Comparison of ENCODE assay signal across 9 cellular contexts in the genomic region with DNA sequence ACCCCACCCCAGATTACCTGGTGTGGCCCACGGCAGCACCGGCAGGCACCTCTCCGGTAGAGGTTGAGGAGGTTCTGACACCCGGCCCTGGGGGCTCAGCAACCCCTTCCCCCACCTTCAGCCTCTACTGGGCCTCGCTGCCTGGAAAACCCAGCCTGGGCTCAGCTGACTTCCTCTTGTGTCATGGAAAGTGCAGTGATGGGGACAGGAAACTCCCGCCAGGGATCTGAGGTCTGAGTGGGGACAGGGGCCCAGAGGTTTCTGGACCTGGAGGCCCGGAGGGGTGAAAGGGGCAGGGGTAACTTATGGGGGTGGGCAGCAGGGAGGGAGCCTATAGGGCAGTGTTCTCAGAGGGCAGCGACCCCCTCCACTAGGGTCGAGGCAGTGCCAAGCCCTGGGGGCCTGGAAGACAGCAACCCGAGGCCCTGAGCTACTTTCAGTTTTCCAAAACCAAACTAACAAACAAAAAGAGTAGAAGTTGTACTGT. TPM values are rescaled to one million over a fixed set of nuclear protein-coding genes. Genes with fewer than 3 reads are reported as not detected.
DNase-seq lines count a peak whose midpoint lies in the region; ATAC-seq, FAIRE-seq and TF ChIP-seq lines count a peak whose summit lies in the region.
"Had no signal": no experiment of that assay in that cellular context is flagged by ENCODE, and none has a peak within 500 bp of the region (broad histone marks: within the 10 kb centered on the region; RNA-seq: fewer than 3 reads in every experiment).

No MANE protein-coding gene starts in this region.

- no peak overlapping the region for H2AFZ ChIP-seq in mammary epithelial cell (ENCODE audit: low read depth, low read length)

- CTCF ChIA-PET in HEK293T (lab: Yijun Ruan, JAX) (no interaction called here), mammary epithelial cell (lab: Charles Lee; ENCODE audit: low non-redundant PET) (no interaction called here)

- FAIRE-seq in small intestine (lab: Jason Lieb, UNC) = no peak
- FAIRE-seq: endometrium had no signal

- no peak overlapping the region for H3K4me2 ChIP-seq in mammary epithelial cell (ENCODE audit: insufficient read depth, low read depth, low read length)

- H3K27me3 ChIP-seq in mammary epithelial cell (ENCODE audit: insufficient read depth, low read length) (no peaks in the 10 kb centered on the region), small intestine (ENCODE audit: control insufficient read depth in 2 of 2, insufficient read depth in 2 of 2, low read length in 2 of 2) (no peaks in the 10 kb centered on the region)

- H4K20me1 ChIP-seq in mammary epithelial cell (ENCODE audit: insufficient read depth, low read length) = no peaks in the 10 kb centered on the region

- intact Hi-C loops in mammary epithelial cell (cut with micrococcal nuclease) = no loop called here

- H3K27me3 Mint-ChIP-seq in stimulated activated memory B cell treated with anti-CD40 and anti-IgM and Interleukin-4, amounts not matched to agents 10 μg/mL and 1 μg/mL and 100 μg/mL, for 72 hours = no peaks in the 10 kb centered on the region

- peaks cover 27 to 44% of the 10 kb centered on the region in 2 donors for H3K36me3 Mint-ChIP-seq in activated naive CD4-positive, alpha-beta T cell treated with anti-CD3 and anti-CD28 coated beads, Interleukin-2, amount 50 U/mL, for 72 hours
- no peaks in the 10 kb centered on the region for H3K36me3 Mint-ChIP-seq in stimulated activated memory B cell treated with anti-CD40 and anti-IgM and Interleukin-4, amounts not matched to agents 10 μg/mL and 1 μg/mL and 100 μg/mL, for 72 hours

- in situ Hi-C loops in mammary epithelial cell (cut with MboI; ENCODE audit: low sequenced_read_pairs in 2 of 2) = no loop called here

- ATAC-seq in HG03520 (IDR thresholded peaks at IDR 0.05; ENCODE audit: unreplicated experiment) = peak; percentile 63
- ATAC-seq in activated naive CD4-positive, alpha-beta T cell treated with anti-CD3 and anti-CD28 coated beads, Interleukin-2, amount 50 U/mL, for 72 hours = peak; percentile 72
- peak; percentile 84 for ATAC-seq in stimulated activated memory B cell treated with anti-CD40 and anti-IgM and Interleukin-4, amounts not matched to agents 10 μg/mL and 1 μg/mL and 100 μg/mL, for 72 hours

- H3K27ac ChIP-seq in mammary epithelial cell (ENCODE audit: insufficient read depth, low read depth, low read length) (no peak overlapping the region), small intestine (ENCODE audit: low read depth in 1 of 2, low read length in 1 of 2) (no peak overlapping the region)

- peak overlapping the region; percentile 94 to 97 for H3K27ac Mint-ChIP-seq in activated naive CD4-positive, alpha-beta T cell treated with anti-CD3 and anti-CD28 coated beads, Interleukin-2, amount 50 U/mL, for 72 hours
- H3K27ac Mint-ChIP-seq in stimulated activated memory B cell treated with anti-CD40 and anti-IgM and Interleukin-4, amounts not matched to agents 10 μg/mL and 1 μg/mL and 100 μg/mL, for 72 hours = peak overlapping the region; percentile 97

- no peak for TF ChIP-seq CTCF in mammary epithelial cell (conservative IDR thresholded peaks at IDR 0.05 in 1 of 2, IDR thresholded peaks at IDR 0.05 in 1 of 2; ENCODE audit: extremely low read depth in 1 of 2, insufficient read depth in 1 of 2, low read depth in 1 of 2, low read length in 2 of 2)

- H3K4me3 ChIP-seq in mammary epithelial cell (replicated peaks in 1 of 3; ENCODE audit: insufficient read depth in 1 of 3, low read depth in 2 of 3, low read length in 3 of 3) (no peak overlapping the region), small intestine (ENCODE audit: low read depth in 1 of 2, low read length in 2 of 2) (no peak overlapping the region)

- H3K9me3 ChIP-seq in mammary epithelial cell (replicated peaks; ENCODE audit: insufficient read depth, low read length) (no peaks in the 10 kb centered on the region), small intestine (ENCODE audit: control insufficient read depth, low read depth) (no peaks in the 10 kb centered on the region)

- H3K4me1 ChIP-seq in mammary epithelial cell (ENCODE audit: insufficient read depth, low read length) = no peaks in the 10 kb centered on the region
- H3K4me1 ChIP-seq in small intestine (ENCODE audit: control insufficient read depth in 2 of 2, insufficient read depth in 1 of 2, low read depth in 1 of 2, low read length in 1 of 2) = no peaks in the 10 kb centered on the region

- H3K36me3 ChIP-seq in mammary epithelial cell (ENCODE audit: insufficient read depth, low read length) = no peaks in the 10 kb centered on the region
- H3K36me3 ChIP-seq in small intestine (ENCODE audit: control insufficient read depth in 2 of 2, insufficient read depth in 2 of 2, low read length in 2 of 2) = no peaks in the 10 kb centered on the region

- DNase-seq in activated naive CD4-positive, alpha-beta T cell treated with anti-CD3 and anti-CD28 coated beads, Interleukin-2, amount 50 U/mL, for 72 hours (ENCODE audit: low spot score in 2 of 2) = peak in 1 of 2 donors; percentile 77
- DNase-seq in HEK293T (ENCODE audit: extremely low spot score) (no peak), mammary epithelial cell (no peak), small intestine (no peak)

- no TSS peak for BruUV-seq in mammary epithelial cell (replicated peaks; lab: Mats Ljungman, UMichigan)

- 65% methylated on average over 4 of the region's 10 CpGs for WGBS in mammary epithelial cell (ENCODE audit: low coverage, missing lambda C conversion rate)
- WGBS in small intestine, 3 donors = 68 to 73% (median 69%) methylated on average over 10 of the region's 10 CpGs

- no peaks in the 10 kb centered on the region for H3K79me2 ChIP-seq in mammary epithelial cell (ENCODE audit: insufficient read depth, low read length)

- no peaks in the 10 kb centered on the region for H3K9me3 Mint-ChIP-seq in activated naive CD4-positive, alpha-beta T cell treated with anti-CD3 and anti-CD28 coated beads, Interleukin-2, amount 50 U/mL, for 72 hours
- peaks cover 3% of the 10 kb centered on the region for H3K9me3 Mint-ChIP-seq in stimulated activated memory B cell treated with anti-CD40 and anti-IgM and Interleukin-4, amounts not matched to agents 10 μg/mL and 1 μg/mL and 100 μg/mL, for 72 hours

- no peak overlapping the region for H3K9ac ChIP-seq in mammary epithelial cell (ENCODE audit: insufficient read depth, low read length)

- dilution Hi-C loops in mammary epithelial cell (cut with HindIII; ENCODE audit: low sequenced_read_pairs) = no loop called here

- peaks cover 65% of the 10 kb centered on the region for H3K4me1 Mint-ChIP-seq in stimulated activated memory B cell treated with anti-CD40 and anti-IgM and Interleukin-4, amounts not matched to agents 10 μg/mL and 1 μg/mL and 100 μg/mL, for 72 hours

- H3K4me3 Mint-ChIP-seq in stimulated activated memory B cell treated with anti-CD40 and anti-IgM and Interleukin-4, amounts not matched to agents 10 μg/mL and 1 μg/mL and 100 μg/mL, for 72 hours = peak overlapping the region; percentile 82

- peak; percentile 33 for TF ChIP-seq POLR2A in GM19099 (IDR thresholded peaks at IDR 0.05; ENCODE audit: extremely low read depth, insufficient read length, low read depth)

- POLR2A ChIA-PET in HEK293T (lab: Yijun Ruan, JAX) = no interaction called here

TF ChIP-seq in HEK293T, 16 proteins besides CTCF, POLR2A, EP300 and RAD21:
- TF ChIP-seq ELF4 (IDR thresholded peaks at IDR 0.05) (no peak), NFRKB (IDR thresholded peaks at IDR 0.05) (no peak), LEF1 (IDR thresholded peaks at IDR 0.05; ENCODE audit: borderline replicate concordance) (no peak), L3MBTL2 (conservative IDR thresholded peaks at IDR 0.05) (no peak), HDGF (IDR thresholded peaks at IDR 0.05; ENCODE audit: borderline replicate concordance) (no peak), TARDBP (IDR thresholded peaks at IDR 0.05) (no peak), SUZ12 (IDR thresholded peaks at IDR 0.05) (no peak), SP1 (IDR thresholded peaks at IDR 0.05) (no peak), FOXA1 (IDR thresholded peaks at IDR 0.05) (no peak), FOXK2 (IDR thresholded peaks at IDR 0.05) (no peak), ARNT (IDR thresholded peaks at IDR 0.05) (no peak), BHLHE40 (IDR thresholded peaks at IDR 0.05; ENCODE audit: borderline replicate concordance) (no peak), CTBP1 (IDR thresholded peaks at IDR 0.05; ENCODE audit: borderline replicate concordance) (no peak)
- TF ChIP-seq, protein P1, sequence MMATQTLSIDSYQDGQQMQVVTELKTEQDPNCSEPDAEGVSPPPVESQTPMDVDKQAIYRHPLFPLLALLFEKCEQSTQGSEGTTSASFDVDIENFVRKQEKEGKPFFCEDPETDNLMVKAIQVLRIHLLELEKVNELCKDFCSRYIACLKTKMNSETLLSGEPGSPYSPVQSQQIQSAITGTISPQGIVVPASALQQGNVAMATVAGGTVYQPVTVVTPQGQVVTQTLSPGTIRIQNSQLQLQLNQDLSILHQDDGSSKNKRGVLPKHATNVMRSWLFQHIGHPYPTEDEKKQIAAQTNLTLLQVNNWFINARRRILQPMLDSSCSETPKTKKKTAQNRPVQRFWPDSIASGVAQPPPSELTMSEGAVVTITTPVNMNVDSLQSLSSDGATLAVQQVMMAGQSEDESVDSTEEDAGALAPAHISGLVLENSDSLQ (IDR thresholded peaks at IDR 0.05) = no peak

RNA-seq across cellular contexts. Expression of gene CD5, which starts 10.0 kb away (rescaled TPM):
- total RNA-seq in activated naive CD4-positive, alpha-beta T cell treated with anti-CD3 and anti-CD28 coated beads, Interleukin-2, amount 50 U/mL, for 72 hours = 100 to 1,000 TPM; 227 to 294 TPM
- total RNA-seq in mammary epithelial cell = not detected
- not detected for polyA plus RNA-seq in mammary epithelial cell
- not detected for polyA minus RNA-seq in mammary epithelial cell
- under 1 TPM; 0.22 to 0.91 (median 0.81) TPM for polyA plus RNA-seq in small intestine
- total RNA-seq: NCI-H460 had no signal

Comparison
In these comparisons a context has a peak if more than half of its experiments do, and no peak if none do; other contexts are left out.
1. RNA of gene CD5, which starts 10.0 kb away (total RNA-seq): 227 to 294 TPM in activated naive CD4-positive, alpha-beta T cell treated with anti-CD3 and anti-CD28 coated beads, Interleukin-2, amount 50 U/mL, for 72 hours; not detected in mammary epithelial cell; every median in the first group is over 100 times any median in the second.
2. Peak in every context shown above with its lines, with median percentiles within 50 percentile points of each other: ATAC-seq.